ENCODE assay signal across 8 cellular contexts in the genomic region with DNA sequence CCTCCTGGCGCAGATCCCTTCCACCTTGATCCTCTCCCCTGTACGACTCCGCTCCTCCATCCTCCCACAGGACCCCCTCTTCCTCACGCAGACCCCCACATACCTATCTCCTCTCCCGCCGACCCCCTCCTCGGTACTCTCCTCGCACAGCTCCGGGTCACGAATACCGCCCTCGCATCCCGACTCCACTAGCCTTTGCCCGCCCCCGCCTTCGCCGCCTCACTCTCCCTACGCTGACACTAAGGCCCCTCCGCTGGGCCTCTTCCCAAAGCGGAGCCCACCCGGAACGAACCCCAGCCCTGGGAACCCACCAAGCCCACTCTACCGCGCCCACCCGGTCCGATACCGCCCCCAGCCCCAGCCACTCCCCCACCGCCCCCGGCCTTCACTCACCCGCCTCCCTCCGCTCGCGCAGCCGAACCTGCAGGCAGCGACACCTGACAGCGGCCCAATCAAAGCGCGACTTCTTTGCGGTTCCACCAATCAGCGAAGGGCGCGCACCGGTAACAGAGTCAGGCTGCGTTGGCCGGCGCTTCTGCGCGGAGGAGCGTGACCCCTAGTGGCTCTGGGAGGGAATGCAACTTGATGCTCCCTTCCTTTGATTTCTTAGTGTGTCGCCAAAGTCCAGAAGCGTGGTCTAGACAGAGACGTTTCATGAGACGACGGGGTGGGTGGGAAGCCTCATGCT. TPM values are rescaled to one million over a fixed set of nuclear protein-coding genes. Genes with fewer than 3 reads are reported as not detected.
DNase-seq lines count a peak whose midpoint lies in the region; ATAC-seq, FAIRE-seq and TF ChIP-seq lines count a peak whose summit lies in the region.
"Not testable (repeated sequence)": the region's sequence is repeated elsewhere in the genome, so short reads cannot be mapped to it uniquely, and the experiment has no call there.

A gene (minus strand): TSS at position 430 of the 688 bp plus-strand sequence. CDS start 5,704 bp downstream, outside the sequence.

- no CpG with 5 or more reads among the region's 54 CpGs for WGBS in lung, 2 donors
- no CpG with 5 or more reads among the region's 54 CpGs for WGBS in stomach, 5 donors

- H3K27me3 Mint-ChIP-seq in activated CD8-positive, alpha-beta T cell treated with anti-CD3 and anti-CD28 coated beads for 36 hours: not testable (repeated sequence)

- not testable (repeated sequence) for H3K4me1 ChIP-seq in endothelial cell of umbilical vein (ENCODE audit: control insufficient read depth, extremely low read depth, insufficient read depth, low read length); lung (ENCODE audit: control insufficient read depth in 2 of 2, insufficient read depth in 2 of 2, low read length in 2 of 2); stomach

- H3K9me1 ChIP-seq in endothelial cell of umbilical vein (replicated peaks; ENCODE audit: control insufficient read depth, extremely low read depth, insufficient read depth, low read length): not testable (repeated sequence)

- not testable (repeated sequence) for H2AFZ ChIP-seq in endothelial cell of umbilical vein (ENCODE audit: low read depth, low read length)

- H4K20me1 ChIP-seq in endothelial cell of umbilical vein (replicated peaks; ENCODE audit: control insufficient read depth, extremely low read depth, insufficient read depth, low read length): not testable (repeated sequence)

- not testable (repeated sequence) for H3K4me3 Mint-ChIP-seq in activated CD8-positive, alpha-beta T cell treated with anti-CD3 and anti-CD28 coated beads for 36 hours

- dilution Hi-C loops in endothelial cell of umbilical vein (cut with MboI; ENCODE audit: extremely low pct_ligation_motif_present, low sequenced_read_pairs): not testable (repeated sequence)

- CTCF ChIA-PET in activated CD8-positive, alpha-beta T cell treated with anti-CD3 and anti-CD28 coated beads for 36 hours (lab: Charles Lee); endothelial cell of umbilical vein (lab: Charles Lee): not testable (repeated sequence)

- POLR2A ChIA-PET in activated CD8-positive, alpha-beta T cell treated with anti-CD3 and anti-CD28 coated beads for 36 hours (lab: Charles Lee); endothelial cell of umbilical vein (lab: Charles Lee): not testable (repeated sequence)

- not testable (repeated sequence) for H3K4me1 Mint-ChIP-seq in activated CD8-positive, alpha-beta T cell treated with anti-CD3 and anti-CD28 coated beads for 36 hours (ENCODE audit: low read depth)

- not testable (repeated sequence) for DNase-seq in Daoy (ENCODE audit: low read depth); activated CD8-positive, alpha-beta T cell treated with anti-CD3 and anti-CD28 coated beads for 36 hours; endothelial cell of umbilical vein (ENCODE audit: low read depth, low spot score); lung (ENCODE audit: low spot score); stomach

- not testable (repeated sequence) for BruUV-seq in endothelial cell of umbilical vein (replicated peaks; lab: Mats Ljungman, UMichigan)

- H3K27me3 ChIP-seq in endothelial cell of umbilical vein (ENCODE audit: control insufficient read depth in 2 of 2, insufficient read depth in 2 of 2, low read length in 2 of 2); lung (ENCODE audit: control insufficient read depth, insufficient read depth); stomach: not testable (repeated sequence)

- H3K9me3 ChIP-seq in endothelial cell of umbilical vein (replicated peaks; ENCODE audit: control insufficient read depth, insufficient read depth, low read length); lung (ENCODE audit: control insufficient read depth in 2 of 2, insufficient read depth in 1 of 2, low read length in 1 of 2); stomach: not testable (repeated sequence)

- not testable (repeated sequence) for H3K36me3 Mint-ChIP-seq in activated CD8-positive, alpha-beta T cell treated with anti-CD3 and anti-CD28 coated beads for 36 hours (ENCODE audit: low read depth)

- intact Hi-C loops in activated CD8-positive, alpha-beta T cell treated with anti-CD3 and anti-CD28 coated beads for 36 hours (cut with micrococcal nuclease); endothelial cell of umbilical vein (cut with micrococcal nuclease); stomach (cut with DNase I; ENCODE audit: low total_unique reads): not testable (repeated sequence)

- TF ChIP-seq EP300 in stomach (IDR thresholded peaks at IDR 0.05): not testable (repeated sequence)

- H3K36me3 ChIP-seq in endothelial cell of umbilical vein (ENCODE audit: control insufficient read depth in 2 of 2, extremely low read depth in 1 of 2, insufficient read depth in 2 of 2, low read length in 2 of 2); lung (ENCODE audit: control insufficient read depth in 2 of 2, insufficient read depth in 2 of 2, low read length in 2 of 2); stomach: not testable (repeated sequence)

- H3K4me2 ChIP-seq in endothelial cell of umbilical vein (ENCODE audit: insufficient read depth, low read length): not testable (repeated sequence)

- TF ChIP-seq POLR2A in endothelial cell of umbilical vein (IDR thresholded peaks at IDR 0.05; ENCODE audit: low read depth, low read length); stomach (IDR thresholded peaks at IDR 0.05): not testable (repeated sequence)

- H3K27ac ChIP-seq in endothelial cell of umbilical vein (ENCODE audit: insufficient read depth, low read depth, low read length); lung (ENCODE audit: low read depth in 1 of 2, low read length in 1 of 2); stomach: not testable (repeated sequence)

- not testable (repeated sequence) for H3K9ac ChIP-seq in endothelial cell of umbilical vein (replicated peaks; ENCODE audit: extremely low read depth, insufficient read depth, low read length)

- peak; percentile 97 for FAIRE-seq in endothelial cell of umbilical vein (lab: Jason Lieb, UNC)

- ATAC-seq in GM19463 (IDR thresholded peaks at IDR 0.05; ENCODE audit: unreplicated experiment): peak; percentile 98
- peak; percentile 96 for ATAC-seq in HG02870 (IDR thresholded peaks at IDR 0.05; ENCODE audit: unreplicated experiment)
- peak; percentile 84 for ATAC-seq in HG03571 (IDR thresholded peaks at IDR 0.05; ENCODE audit: unreplicated experiment)
- ATAC-seq in activated CD8-positive, alpha-beta T cell treated with anti-CD3 and anti-CD28 coated beads for 36 hours: peak; percentile 96
- peak; percentile 99 for ATAC-seq in lung (ENCODE audit: insufficient read depth, low FRiP score)

- not testable (repeated sequence) for H3K9me3 Mint-ChIP-seq in activated CD8-positive, alpha-beta T cell treated with anti-CD3 and anti-CD28 coated beads for 36 hours

- TF ChIP-seq CTCF in activated CD8-positive, alpha-beta T cell treated with anti-CD3 and anti-CD28 coated beads for 36 hours (IDR thresholded peaks at IDR 0.05); endothelial cell of umbilical vein (IDR thresholded peaks at IDR 0.05; ENCODE audit: extremely low read depth in 1 of 2, insufficient read depth in 1 of 2, low read depth in 1 of 2, low read length in 2 of 2); lung (IDR thresholded peaks at IDR 0.05; ENCODE audit: control extremely low read depth, extremely low read depth); stomach (IDR thresholded peaks at IDR 0.05): not testable (repeated sequence)

- not testable (repeated sequence) for H3K27ac Mint-ChIP-seq in activated CD8-positive, alpha-beta T cell treated with anti-CD3 and anti-CD28 coated beads for 36 hours

- H3K79me2 ChIP-seq in endothelial cell of umbilical vein (ENCODE audit: control insufficient read depth, insufficient read depth, low read length): not testable (repeated sequence)

- H3K4me3 ChIP-seq in endothelial cell of umbilical vein (replicated peaks in 1 of 3; ENCODE audit: insufficient read depth in 1 of 3, low read depth in 1 of 3, low read length in 3 of 3); lung; stomach: not testable (repeated sequence)

RNA-seq across cellular contexts. Expression of the gene that starts here (rescaled TPM):
- 6.5 and 10.6 TPM in 2 replicates for total RNA-seq in Daoy (2014; rRNA removed; shearing (Covaris generic))
- total RNA-seq in activated CD8-positive, alpha-beta T cell treated with anti-CD3 and anti-CD28 coated beads for 36 hours: 10 to 100 TPM; 48.5 to 55.9 TPM
- 35.3 and 43.4 TPM in 2 replicates for total RNA-seq in endothelial cell of umbilical vein
- polyA plus RNA-seq in endothelial cell of umbilical vein: 22.2 and 28.7 TPM in 2 replicates
- polyA plus RNA-seq in endothelial cell of umbilical vein (2011; cell fraction: cytosol; rRNA removed): 21.1 and 34.3 TPM in 2 replicates
- 241 and 254 TPM in 2 replicates for polyA plus RNA-seq in endothelial cell of umbilical vein (2011; cell fraction: nucleus; rRNA removed)
- polyA plus RNA-seq in endothelial cell of umbilical vein (2012): 13.9 and 23.5 TPM in 2 replicates
- polyA minus RNA-seq in endothelial cell of umbilical vein: 109 and 118 TPM in 2 replicates
- polyA minus RNA-seq in endothelial cell of umbilical vein (2011; cell fraction: cytosol; rRNA and poly(A)+ RNA removed): 33.6 TPM
- polyA minus RNA-seq in endothelial cell of umbilical vein (2011; cell fraction: nucleus; rRNA and poly(A)+ RNA removed): 87.8 and 103 TPM in 2 replicates
- total RNA-seq in lung: 10 to 100 TPM; 23.9 to 40.2 TPM
- polyA plus RNA-seq in lung: 1 to 10 TPM; 8.0 to 8.9 TPM
- 100 to 1,000 TPM in 1 of 5 donors, 10 to 100 TPM in 4; 34.1 to 160 (median 69.2) TPM for total RNA-seq in stomach
- 1 to 10 TPM; 4.0 to 8.4 (median 5.0) TPM for polyA plus RNA-seq in stomach
